ENCODE assay signal across 8 cellular contexts in the genomic region with DNA sequence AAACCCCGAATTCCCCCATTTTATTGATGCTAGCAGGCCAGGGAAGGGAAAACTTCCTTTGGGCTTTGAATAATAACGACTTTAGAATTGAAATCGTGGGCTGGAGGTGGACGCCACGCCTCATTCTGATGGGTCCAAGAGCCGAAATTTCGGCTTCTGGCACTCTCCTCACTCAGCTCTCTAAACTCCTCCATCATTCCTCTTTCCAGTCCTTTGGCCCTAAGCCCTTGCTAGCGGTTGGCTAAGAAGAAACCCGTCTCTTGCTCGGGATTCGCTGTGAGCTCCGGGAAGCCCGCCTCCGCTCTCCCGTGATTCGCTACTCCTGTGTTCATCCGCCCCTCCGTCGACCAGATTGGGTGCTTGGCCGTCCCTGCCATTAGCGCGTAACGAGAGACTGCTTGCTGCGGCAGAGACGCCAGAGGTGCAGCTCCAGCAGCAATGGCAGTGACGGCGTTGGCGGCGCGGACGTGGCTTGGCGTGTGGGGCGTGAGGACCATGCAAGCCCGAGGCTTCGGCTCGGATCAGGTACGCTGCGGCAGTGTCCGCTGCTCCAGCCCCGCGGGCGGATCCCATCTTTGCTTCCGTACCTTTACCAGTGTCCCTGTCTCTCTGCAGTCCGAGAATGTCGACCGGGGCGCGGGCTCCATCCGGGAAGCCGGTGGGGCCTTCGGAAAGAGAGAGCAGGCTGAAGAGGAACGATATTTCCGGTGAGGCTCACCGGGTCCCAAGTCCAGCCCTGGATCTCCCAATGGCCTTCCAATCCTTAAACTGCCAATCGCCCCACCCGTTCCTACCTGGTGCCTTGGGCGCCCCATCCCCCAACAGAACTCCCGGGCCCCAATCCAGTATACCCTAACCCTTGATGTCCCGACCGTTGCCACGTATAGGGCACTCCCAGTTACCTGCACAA. TPM values are rescaled to one million over a fixed set of nuclear protein-coding genes. Genes with fewer than 3 reads are reported as not detected.
DNase-seq lines count a peak whose midpoint lies in the region; ATAC-seq and TF ChIP-seq lines count a peak whose summit lies in the region.

A gene (plus strand): TSS at position 379 of the 910 bp plus-strand sequence. CDS start 60 bp downstream, at position 439.

- peak within 1 kb of the TSS; percentile 94 for H3K4me3 ChIP-seq in GM12864 (ENCODE audit: low read depth, low read length)
- H3K4me3 ChIP-seq in ovary: peak within 1 kb of the TSS; percentile 98
- H3K4me3 ChIP-seq in thyroid gland (replicated peaks in 1 of 3): peak within 1 kb of the TSS; percentile 48 to 99 (median 93)

- H3K4me1 Mint-ChIP-seq in activated naive CD8-positive, alpha-beta T cell treated with anti-CD3 and anti-CD28 coated beads, Interleukin-2, amount 10 ng/mL, durations not matched to agents 7 days and 5 days: peaks cover 7% of the 10 kb centered on the region

- 0 to 1% (median 0%) methylated on average over 46 to 61 of the region's 61 CpGs for WGBS in ovary, 3 donors
- WGBS in thyroid gland, 2 donors: 0 to 1% methylated on average over 44 to 55 of the region's 61 CpGs

- TF ChIP-seq POLR2A in ovary (IDR thresholded peaks at IDR 0.05): peak; percentile 89
- peak; percentile 75 to 99 for TF ChIP-seq POLR2A in thyroid gland (IDR thresholded peaks at IDR 0.05)

- peak; percentile 89 for ATAC-seq in HG02678 (IDR thresholded peaks at IDR 0.05; ENCODE audit: unreplicated experiment)
- ATAC-seq in activated naive CD8-positive, alpha-beta T cell treated with anti-CD3 and anti-CD28 coated beads, Interleukin-2, amount 10 ng/mL, durations not matched to agents 7 days and 5 days (ENCODE audit: low read depth): peak; percentile 98

- H3K36me3 Mint-ChIP-seq in activated naive CD8-positive, alpha-beta T cell treated with anti-CD3 and anti-CD28 coated beads, Interleukin-2, amount 10 ng/mL, durations not matched to agents 7 days and 5 days: peaks cover 5% of the 10 kb centered on the region

- H3K4me1 ChIP-seq in ovary (ENCODE audit: insufficient read depth) (peaks cover 7% of the 10 kb centered on the region), thyroid gland (peaks cover 19 to 42% of the 10 kb centered on the region in 2 donors)

- no peaks in the 10 kb centered on the region for H3K36me3 ChIP-seq in ovary
- H3K36me3 ChIP-seq in thyroid gland: no peaks in the 10 kb centered on the region

- H3K27me3 ChIP-seq in ovary: no peaks in the 10 kb centered on the region
- no peaks in the 10 kb centered on the region for H3K27me3 ChIP-seq in thyroid gland

- peak; percentile 96 for DNase-seq in GM12864 (ENCODE audit: low read depth)
- peak; percentile 99 for DNase-seq in NCI-H1105 treated with DMSO at 0.1 percent for 48 hours (lab: John Stamatoyannopoulos, UW)
- DNase-seq in SKM-1 treated with dmso at 0.1 percent for 144 hours (lab: John Stamatoyannopoulos, UW; ENCODE audit: unreplicated experiment): peak; percentile 99
- DNase-seq in activated naive CD8-positive, alpha-beta T cell treated with anti-CD3 and anti-CD28 coated beads, Interleukin-2, amount 10 ng/mL, durations not matched to agents 7 days and 5 days: peak; percentile 88
- peak; percentile 93 to 100 (median 99) for DNase-seq in head of caudate nucleus
- DNase-seq in ovary: peak; percentile 96 to 97 (median 97)
- peak; percentile 98 for DNase-seq in thyroid gland

- no peaks in the 10 kb centered on the region for H3K9me3 Mint-ChIP-seq in activated naive CD8-positive, alpha-beta T cell treated with anti-CD3 and anti-CD28 coated beads, Interleukin-2, amount 10 ng/mL, durations not matched to agents 7 days and 5 days

- H3K27me3 Mint-ChIP-seq in activated naive CD8-positive, alpha-beta T cell treated with anti-CD3 and anti-CD28 coated beads, Interleukin-2, amount 10 ng/mL, durations not matched to agents 7 days and 5 days: no peaks in the 10 kb centered on the region

- TF ChIP-seq EP300 in ovary (IDR thresholded peaks at IDR 0.05): no peak

- H3K9me3 ChIP-seq in ovary (no peaks in the 10 kb centered on the region), thyroid gland (no peaks in the 10 kb centered on the region)

- H3K4me3 Mint-ChIP-seq in activated naive CD8-positive, alpha-beta T cell treated with anti-CD3 and anti-CD28 coated beads, Interleukin-2, amount 10 ng/mL, durations not matched to agents 7 days and 5 days: no peak within 1 kb of the TSS

- no peak within 1 kb of the TSS for H3K27ac Mint-ChIP-seq in activated naive CD8-positive, alpha-beta T cell treated with anti-CD3 and anti-CD28 coated beads, Interleukin-2, amount 10 ng/mL, durations not matched to agents 7 days and 5 days

- TF ChIP-seq CTCF in GM12864 (IDR thresholded peaks at IDR 0.05; ENCODE audit: low read depth, low read length, missing control alignments) (no peak), ovary (IDR thresholded peaks at IDR 0.05) (no peak), thyroid gland (IDR thresholded peaks at IDR 0.05) (no peak)

- H3K27ac ChIP-seq in ovary (peak within 1 kb of the TSS; percentile 30 to 77), thyroid gland (peak within 1 kb of the TSS; percentile 75 to 90 (median 77))

- intact Hi-C loops in head of caudate nucleus (cut with DNase I): no loop called here
- intact Hi-C loops in ovary (cut with DNase I): no loop called here
- intact Hi-C loops in thyroid gland (cut with DNase I): no loop called here

- POLR2A ChIA-PET in activated naive CD8-positive, alpha-beta T cell treated with anti-CD3 and anti-CD28 coated beads, Interleukin-2, amount 10 ng/mL, durations not matched to agents 7 days and 5 days (lab: Charles Lee): interaction anchor here (0.6 to 4.9 kb wide), 13 partner anchors 8 to 557 kb away, joined by 3 to 77 read pairs (median 4); a partner anchor contains a TSS

RNA-seq across cellular contexts. Expression of the gene that starts here (rescaled TPM):
- 100 to 1,000 TPM; 209 to 222 TPM for total RNA-seq in activated naive CD8-positive, alpha-beta T cell treated with anti-CD3 and anti-CD28 coated beads, Interleukin-2, amount 10 ng/mL, durations not matched to agents 7 days and 5 days
- total RNA-seq in ovary: 100 to 1,000 TPM in 3 of 7 donors, 10 to 100 TPM in 4; 87.2 to 221 (median 94.4) TPM
- polyA plus RNA-seq in ovary: 100 to 1,000 TPM; 103 to 226 TPM
- total RNA-seq in thyroid gland: 100 to 1,000 TPM in 3 of 4 donors, 10 to 100 TPM in 1; 75.6 to 307 (median 236) TPM

Comparison
In these comparisons a context has a peak if more than half of its experiments do, and no peak if none do; other contexts are left out.
1. Peak in every context shown above with its lines: DNase-seq, ATAC-seq, H3K4me3 ChIP-seq and H3K27ac ChIP-seq.